31 cellular contexts compared by ENCODE assay signal in the genomic region with DNA sequence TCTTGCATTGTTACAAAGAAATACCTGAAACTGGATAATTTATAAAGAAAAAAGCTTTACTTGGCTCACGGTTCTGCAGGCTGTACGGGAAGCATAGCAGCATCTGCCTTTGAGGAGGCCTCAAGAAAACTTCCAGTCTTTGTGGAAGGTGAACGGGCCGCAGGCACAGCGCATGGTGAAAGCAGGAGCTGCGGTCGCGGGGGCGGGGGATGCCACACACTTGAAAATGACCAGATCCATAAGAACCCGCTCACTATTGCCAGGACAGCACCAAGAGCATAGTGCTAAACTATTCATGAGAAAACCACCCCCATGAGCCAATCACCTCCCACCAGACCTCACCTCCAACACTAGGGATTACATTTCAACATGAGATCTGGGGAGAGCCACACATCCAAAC. TPM values are rescaled to one million over a fixed set of nuclear protein-coding genes. Genes with fewer than 3 reads are reported as not detected.
"Had no signal": no experiment of that assay in that cellular context is flagged by ENCODE, and none has a peak within 500 bp of the region (broad histone marks: within the 10 kb centered on the region; RNA-seq: fewer than 3 reads in every experiment).

No MANE protein-coding gene starts in this region.

- H3K27me3 ChIP-seq: brain microvascular endothelial cell, colonic mucosa, gastrocnemius medialis had no signal

- H3K4me1 Mint-ChIP-seq: activated B cell treated with CpG ODN at 0.5 μM for 24 hours; activated CD4-positive, alpha-beta memory T cell treated with anti-CD3 and anti-CD28 coated beads, Interleukin-2, amount 10 ng/mL, durations not matched to agents 7 days and 5 days; activated CD4-positive, alpha-beta T cell treated with anti-CD3 and anti-CD28 coated beads, Interleukin-2, amount 10 ng/mL, durations not matched to agents 7 days and 5 days had no signal

- H3K9me3 ChIP-seq: colonic mucosa, gastrocnemius medialis had no signal

- H3K4me3 Mint-ChIP-seq: activated B cell treated with CpG ODN at 0.5 μM for 24 hours; activated CD4-positive, alpha-beta memory T cell treated with anti-CD3 and anti-CD28 coated beads, Interleukin-2, amount 10 ng/mL, durations not matched to agents 7 days and 5 days; activated CD4-positive, alpha-beta T cell treated with anti-CD3 and anti-CD28 coated beads, Interleukin-2, amount 10 ng/mL, durations not matched to agents 7 days and 5 days; activated naive CD8-positive, alpha-beta T cell; activated T-cell treated with anti-CD3 and anti-CD28 coated beads, Interleukin-2, amount 50 U/mL, for 24 hours; activated T-cell treated with anti-CD3 and anti-CD28 coated beads, Interleukin-2, amount 50 U/mL, for 72 hours; T-helper 17 cell; T-helper 2 cell treated with Interferon-gamma antibody and Interleukin-4, amounts not matched to agents 5 μg/mL and 100 μg/mL, for 36 hours had no signal

- H3K4me1 ChIP-seq: colonic mucosa, foreskin keratinocyte had no signal

- H3K4me3 ChIP-seq: colonic mucosa, gastrocnemius medialis had no signal

- FAIRE-seq: astrocyte had no signal

- H3K9me3 Mint-ChIP-seq: activated B cell treated with CpG ODN at 0.5 μM for 24 hours; activated CD4-positive, alpha-beta memory T cell treated with anti-CD3 and anti-CD28 coated beads, Interleukin-2, amount 10 ng/mL, durations not matched to agents 7 days and 5 days; activated CD4-positive, alpha-beta T cell treated with anti-CD3 and anti-CD28 coated beads, Interleukin-2, amount 10 ng/mL, durations not matched to agents 7 days and 5 days; activated T-cell treated with anti-CD3 and anti-CD28 coated beads, Interleukin-2, amount 50 U/mL, for 24 hours; activated T-cell treated with anti-CD3 and anti-CD28 coated beads, Interleukin-2, amount 50 U/mL, for 72 hours; T-helper 2 cell treated with Interferon-gamma antibody and Interleukin-4, amounts not matched to agents 5 μg/mL and 100 μg/mL, for 36 hours had no signal

- ATAC-seq: activated T-cell treated with anti-CD3 and anti-CD28 coated beads, Interleukin-2, amount 50 U/mL, for 72 hours; esophagus mucosa; foreskin keratinocyte; T-helper 17 cell had no signal

- DNase-seq: activated B cell treated with CpG ODN at 0.5 μM for 24 hours; activated CD4-positive, alpha-beta memory T cell treated with anti-CD3 and anti-CD28 coated beads, Interleukin-2, amount 10 ng/mL, durations not matched to agents 7 days and 5 days; activated CD4-positive, alpha-beta T cell treated with anti-CD3 and anti-CD28 coated beads for 1 hour; activated CD4-positive, alpha-beta T cell treated with anti-CD3 and anti-CD28 coated beads for 4 hours; activated CD4-positive, alpha-beta T cell treated with anti-CD3 and anti-CD28 coated beads, Interleukin-2, amount 10 ng/mL, durations not matched to agents 7 days and 5 days; activated CD4-positive, alpha-beta T cell treated with anti-CD3 and anti-CD28 coated beads, Interleukin-2, amount 50 U/mL, for 4 hours; activated CD8-positive, alpha-beta memory T cell treated with anti-CD3 and anti-CD28 coated beads, Interleukin-2, amount 50 U/mL, for 48 hours; activated effector memory CD4-positive, alpha-beta T cell treated with Interleukin-2 at 50 U/mL for 16 hours; activated gamma-delta T cell treated with Interleukin-2 at 50 U/mL for 16 hours; activated naive CD4-positive, alpha-beta T cell treated with anti-CD3 and anti-CD28 coated beads, Interleukin-2, amount 50 U/mL, for 16 hours; activated naive CD4-positive, alpha-beta T cell treated with Interleukin-2 at 50 U/mL for 16 hours; activated T-cell treated with anti-CD3 and anti-CD28 coated beads for 4 hours; activated T-cell treated with anti-CD3 and anti-CD28 coated beads, Interleukin-2, amount 50 U/mL, for 24 hours; activated T-cell treated with anti-CD3 and anti-CD28 coated beads, Interleukin-2, amount 50 U/mL, for 72 hours; amniotic stem cell; anterior cingulate cortex; brain microvascular endothelial cell; caudate nucleus; colonic mucosa; effector CD8-positive, alpha-beta T cell; foreskin keratinocyte; gastrocnemius medialis; glutamatergic neuron; T-helper 1 cell; T-helper 17 cell; T1000; WERI-Rb-1 had no signal

- H3K27ac Mint-ChIP-seq: activated B cell treated with CpG ODN at 0.5 μM for 24 hours; activated CD4-positive, alpha-beta memory T cell treated with anti-CD3 and anti-CD28 coated beads, Interleukin-2, amount 10 ng/mL, durations not matched to agents 7 days and 5 days; activated CD4-positive, alpha-beta T cell treated with anti-CD3 and anti-CD28 coated beads, Interleukin-2, amount 10 ng/mL, durations not matched to agents 7 days and 5 days; activated naive CD8-positive, alpha-beta T cell; activated T-cell treated with anti-CD3 and anti-CD28 coated beads, Interleukin-2, amount 50 U/mL, for 24 hours; activated T-cell treated with anti-CD3 and anti-CD28 coated beads, Interleukin-2, amount 50 U/mL, for 72 hours; T-helper 17 cell; T-helper 2 cell treated with Interferon-gamma antibody and Interleukin-4, amounts not matched to agents 5 μg/mL and 100 μg/mL, for 36 hours had no signal

- H3K27me3 Mint-ChIP-seq: activated naive CD8-positive, alpha-beta T cell; activated T-cell treated with anti-CD3 and anti-CD28 coated beads, Interleukin-2, amount 50 U/mL, for 24 hours had no signal

- H3K27ac ChIP-seq: brain microvascular endothelial cell, colonic mucosa, foreskin keratinocyte, WERI-Rb-1 had no signal

- H3K36me3 ChIP-seq: brain microvascular endothelial cell, colonic mucosa, gastrocnemius medialis, WERI-Rb-1 had no signal

- H3K36me3 Mint-ChIP-seq: activated naive CD8-positive, alpha-beta T cell had no signal

RNA-seq across cellular contexts. Expression of a gene that starts 45.6 kb away (rescaled TPM):
- total RNA-seq: activated B cell treated with CpG ODN at 0.5 μM for 24 hours; activated CD4-positive, alpha-beta memory T cell treated with anti-CD3 and anti-CD28 coated beads, Interleukin-2, amount 10 ng/mL, durations not matched to agents 7 days and 5 days; activated CD4-positive, alpha-beta T cell treated with anti-CD3 and anti-CD28 coated beads, Interleukin-2, amount 10 ng/mL, durations not matched to agents 7 days and 5 days had no signal

RNA-seq across cellular contexts. Expression of a gene that starts 54.6 kb away (rescaled TPM):
- total RNA-seq: activated B cell treated with CpG ODN at 0.5 μM for 24 hours; activated CD4-positive, alpha-beta memory T cell treated with anti-CD3 and anti-CD28 coated beads, Interleukin-2, amount 10 ng/mL, durations not matched to agents 7 days and 5 days; activated CD4-positive, alpha-beta T cell treated with anti-CD3 and anti-CD28 coated beads, Interleukin-2, amount 10 ng/mL, durations not matched to agents 7 days and 5 days had no signal
